34 cellular contexts compared by ENCODE assay signal in genomic region chr15:65957451-65957850, GRCh38.
DNase-seq lines count a peak whose midpoint lies in the region; ATAC-seq, FAIRE-seq and TF ChIP-seq lines count a peak whose summit lies in the region.
"Had no signal": no experiment of that assay in that cellular context is flagged by ENCODE, and none has a peak within 500 bp of the region (broad histone marks: within the 10 kb centered on the region; RNA-seq: fewer than 3 reads in every experiment).

No MANE protein-coding gene starts in this region.

- no peak overlapping the region for H3K27ac Mint-ChIP-seq in activated naive CD8-positive, alpha-beta T cell treated with anti-CD3 and anti-CD28 coated beads for 36 hours
- H3K27ac Mint-ChIP-seq: activated naive CD4-positive, alpha-beta T cell treated with anti-CD3 and anti-CD28 coated beads for 36 hours; activated T-cell treated with anti-CD3 and anti-CD28 coated beads, Interleukin-2, amount 50 U/mL, for 72 hours; CD8-positive, alpha-beta T cell; endodermal cell; natural killer cell; stimulated activated naive B cell treated with anti-CD40 and anti-IgM and Interleukin-4, amounts not matched to agents 10 μg/mL and 1 μg/mL and 100 μg/mL, for 72 hours; T-helper 17 cell had no signal

- H3K27me3 ChIP-seq in psoas muscle (ENCODE audit: insufficient read depth in 3 of 3, low read length in 2 of 3) (no peaks in the 10 kb centered on the region), pancreas (no peaks in the 10 kb centered on the region), esophagus muscularis mucosa (peaks cover 0 to 31% (median 0%) of the 10 kb centered on the region in 4 donors)
- H3K27me3 ChIP-seq: gastrocnemius medialis, testis, uterus had no signal

- no peak for TF ChIP-seq POLR2A in esophagus muscularis mucosa (IDR thresholded peaks at IDR 0.05; ENCODE audit: low read depth)

- H3K4me3 ChIP-seq in psoas muscle (no peak overlapping the region), pancreas (no peak overlapping the region), esophagus muscularis mucosa (no peak overlapping the region)
- H3K4me3 ChIP-seq: cardiac muscle cell, coronary artery, gastrocnemius medialis, hepatocyte, left lung, testis, uterus had no signal

- H3K4me1 ChIP-seq in psoas muscle (no peaks in the 10 kb centered on the region), pancreas (no peaks in the 10 kb centered on the region), esophagus muscularis mucosa (no peaks in the 10 kb centered on the region)
- H3K4me1 ChIP-seq: gastrocnemius medialis, left lung, testis, uterus had no signal

- no peaks in the 10 kb centered on the region for H3K4me1 Mint-ChIP-seq in activated naive CD8-positive, alpha-beta T cell treated with anti-CD3 and anti-CD28 coated beads for 36 hours
- H3K4me1 Mint-ChIP-seq: natural killer cell had no signal

- TF ChIP-seq EP300 in esophagus muscularis mucosa (IDR thresholded peaks at IDR 0.05) = no peak

- H3K27ac ChIP-seq in psoas muscle (no peak overlapping the region), pancreas (no peak overlapping the region), esophagus muscularis mucosa (replicated peaks in 1 of 4) (no peak overlapping the region)
- H3K27ac ChIP-seq: cardiac muscle cell, coronary artery, gastrocnemius medialis, hepatocyte, left lung, testis, uterus, VCaP had no signal

- H3K4me3 Mint-ChIP-seq in activated naive CD8-positive, alpha-beta T cell treated with anti-CD3 and anti-CD28 coated beads for 36 hours = no peak overlapping the region
- H3K4me3 Mint-ChIP-seq: activated naive CD4-positive, alpha-beta T cell treated with anti-CD3 and anti-CD28 coated beads for 36 hours; activated T-cell treated with anti-CD3 and anti-CD28 coated beads, Interleukin-2, amount 50 U/mL, for 72 hours; CD8-positive, alpha-beta T cell; endodermal cell; natural killer cell; stimulated activated naive B cell treated with anti-CD40 and anti-IgM and Interleukin-4, amounts not matched to agents 10 μg/mL and 1 μg/mL and 100 μg/mL, for 72 hours; T-helper 17 cell had no signal

- H3K36me3 ChIP-seq in psoas muscle (ENCODE audit: insufficient read depth in 1 of 2, low read depth in 1 of 2) = no peaks in the 10 kb centered on the region
- no peaks in the 10 kb centered on the region for H3K36me3 ChIP-seq in pancreas
- no peaks in the 10 kb centered on the region for H3K36me3 ChIP-seq in esophagus muscularis mucosa
- H3K36me3 ChIP-seq: cardiac muscle cell, gastrocnemius medialis, left lung, uterus had no signal

- FAIRE-seq in pancreas (lab: Jason Lieb, UNC) = no peak
- FAIRE-seq: A204.1, GM12892 had no signal

- peak in 3 of 4 donors; percentile 44 to 68 (median 64) for ATAC-seq in psoas muscle
- no peak for ATAC-seq in pancreas
- ATAC-seq: activated T-cell treated with anti-CD3 and anti-CD28 coated beads, Interleukin-2, amount 50 U/mL, for 72 hours; CD8-positive, alpha-beta T cell; gastrocnemius medialis; left lung; natural killer cell; stimulated activated naive B cell treated with anti-CD40 and anti-IgM and Interleukin-4, amounts not matched to agents 10 μg/mL and 1 μg/mL and 100 μg/mL, for 72 hours; T-helper 17 cell had no signal

- intact Hi-C loops in psoas muscle (cut with DNase I) (no loop called here), pancreas (cut with DNase I) (no loop called here), esophagus muscularis mucosa (cut with DNase I) (no loop called here)

- 22 to 33% (median 26%) methylated on average over 7 of the region's 7 CpGs for WGBS in psoas muscle, 3 donors
- 66 to 70% methylated on average over 7 of the region's 7 CpGs for WGBS in pancreas, 2 donors
- WGBS in esophagus muscularis mucosa = 69% methylated on average over 6 of the region's 7 CpGs

- H3K9me3 ChIP-seq in psoas muscle (no peaks in the 10 kb centered on the region), pancreas (no peaks in the 10 kb centered on the region), esophagus muscularis mucosa (no peaks in the 10 kb centered on the region)
- H3K9me3 ChIP-seq: gastrocnemius medialis, left lung, SK-N-SH, testis, uterus had no signal

- DNase-seq in NCI-H345 (lab: John Stamatoyannopoulos, UW) (peak; percentile 56), NCI-H345 treated with DMSO at 0.1 percent for 48 hours (lab: John Stamatoyannopoulos, UW; ENCODE audit: unreplicated experiment) (no peak), NCI-H2029 treated with DMSO at 0.1 percent for 48 hours (lab: John Stamatoyannopoulos, UW) (peak; percentile 36), NCI-H526 treated with DMSO at 0.1 percent for 48 hours (lab: John Stamatoyannopoulos, UW) (peak; percentile 19), psoas muscle (no peak), pancreas (no peak), esophagus muscularis mucosa (ENCODE audit: extremely low spot score) (no peak)
- no peak for DNase-seq in activated naive CD8-positive, alpha-beta T cell treated with anti-CD3 and anti-CD28 coated beads for 36 hours
- DNase-seq: activated CD4-positive, alpha-beta T cell treated with anti-CD3 and anti-CD28 coated beads for 48 hours; activated naive CD4-positive, alpha-beta T cell treated with anti-CD3 and anti-CD28 coated beads for 36 hours; activated T-cell treated with anti-CD3 and anti-CD28 coated beads, Interleukin-2, amount 50 U/mL, for 72 hours; amygdala; CD8-positive, alpha-beta T cell; endodermal cell; HCEC 1CT; left lung; midbrain; natural killer cell; NCI-H1436; NCI-H446 treated with DMSO at 0.1 percent for 48 hours; retina; SK-N-SH; stimulated activated CD4-positive, alpha-beta T cell treated with anti-CD3 and anti-CD28 coated beads, Interleukin-4, amount 100 ng/mL, for 1 hour; stimulated activated naive B cell treated with anti-CD40 and anti-IgM and Interleukin-4, amounts not matched to agents 10 μg/mL and 1 μg/mL and 100 μg/mL, for 72 hours; T-helper 17 cell; testis; uterus had no signal

- no peaks in the 10 kb centered on the region for H3K36me3 Mint-ChIP-seq in activated naive CD8-positive, alpha-beta T cell treated with anti-CD3 and anti-CD28 coated beads for 36 hours
- H3K36me3 Mint-ChIP-seq: CD8-positive, alpha-beta T cell; natural killer cell; stimulated activated naive B cell treated with anti-CD40 and anti-IgM and Interleukin-4, amounts not matched to agents 10 μg/mL and 1 μg/mL and 100 μg/mL, for 72 hours had no signal

- H3K27me3 Mint-ChIP-seq in activated naive CD8-positive, alpha-beta T cell treated with anti-CD3 and anti-CD28 coated beads for 36 hours = peaks cover 6% of the 10 kb centered on the region

- no peaks in the 10 kb centered on the region for H3K9me3 Mint-ChIP-seq in activated naive CD8-positive, alpha-beta T cell treated with anti-CD3 and anti-CD28 coated beads for 36 hours
- H3K9me3 Mint-ChIP-seq: activated naive CD4-positive, alpha-beta T cell treated with anti-CD3 and anti-CD28 coated beads for 36 hours; activated T-cell treated with anti-CD3 and anti-CD28 coated beads, Interleukin-2, amount 50 U/mL, for 72 hours; CD8-positive, alpha-beta T cell; endodermal cell; natural killer cell; stimulated activated naive B cell treated with anti-CD40 and anti-IgM and Interleukin-4, amounts not matched to agents 10 μg/mL and 1 μg/mL and 100 μg/mL, for 72 hours had no signal

- no peak for TF ChIP-seq CTCF in psoas muscle (IDR thresholded peaks at IDR 0.05)
- no peak for TF ChIP-seq CTCF in pancreas (IDR thresholded peaks at IDR 0.05)
- TF ChIP-seq CTCF in esophagus muscularis mucosa (IDR thresholded peaks at IDR 0.05) = no peak

Comparison
In these comparisons a context has a peak if more than half of its experiments do, and no peak if none do; other contexts are left out.
1. DNase-seq: peak in NCI-H345 (single experiment), NCI-H2029 treated with DMSO at 0.1 percent for 48 hours (single experiment) and NCI-H526 treated with DMSO at 0.1 percent for 48 hours (single experiment); none in NCI-H345 treated with DMSO at 0.1 percent for 48 hours (single experiment), psoas muscle (0 of 2), pancreas (0 of 6), esophagus muscularis mucosa (single experiment) and activated naive CD8-positive, alpha-beta T cell treated with anti-CD3 and anti-CD28 coated beads for 36 hours (single experiment).
2. ATAC-seq: peak in psoas muscle (3 of 4); none in pancreas (0 of 4).